In the genomic region with DNA sequence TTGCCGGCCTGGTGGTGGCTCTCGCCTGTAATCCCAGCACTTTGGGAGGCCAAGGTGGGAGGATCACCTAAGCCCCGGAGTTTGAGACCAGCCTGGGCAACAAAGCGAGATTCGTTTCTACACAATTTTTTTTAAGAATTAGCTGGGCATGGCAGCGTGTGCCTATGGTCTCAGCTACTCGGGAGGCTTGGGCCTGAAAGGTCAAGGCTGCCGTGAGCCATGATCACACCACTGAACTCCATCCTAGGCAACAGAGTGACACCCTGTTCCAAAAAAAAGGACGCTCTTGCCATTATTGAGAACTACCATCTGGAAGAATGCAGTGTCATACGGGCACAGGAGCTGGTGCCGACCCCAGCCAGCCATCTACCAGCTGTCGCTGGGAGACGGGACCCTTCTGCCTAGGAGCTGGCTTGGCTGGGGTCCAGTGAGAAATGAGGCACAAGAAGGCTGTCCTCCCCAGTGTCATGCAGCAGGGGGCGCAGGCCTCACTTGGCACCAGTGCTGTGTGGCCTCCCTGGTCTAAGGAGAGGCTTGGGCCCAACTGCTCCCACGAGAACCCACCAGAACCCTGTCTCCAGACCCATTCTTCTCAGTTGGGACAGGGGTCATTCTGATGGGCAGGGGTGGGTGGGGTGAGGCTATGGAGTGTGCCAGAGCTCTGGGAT, we compare ENCODE assay signal across 9 cellular contexts. TPM values are rescaled to one million over a fixed set of nuclear protein-coding genes. Genes with fewer than 3 reads are reported as not detected.
DNase-seq lines count a peak whose midpoint lies in the region; ATAC-seq, FAIRE-seq and TF ChIP-seq lines count a peak whose summit lies in the region.
"Had no signal": no experiment of that assay in that cellular context is flagged by ENCODE, and none has a peak within 500 bp of the region (broad histone marks: within the 10 kb centered on the region; RNA-seq: fewer than 3 reads in every experiment).

No MANE protein-coding gene starts in this region.

- FAIRE-seq in D721Med (lab: Jason Lieb, UNC), result no peak
- FAIRE-seq in astrocyte (lab: Jason Lieb, UNC), result no peak
- FAIRE-seq: colon had no signal

- H3K9me3 Mint-ChIP-seq in astrocyte (ENCODE audit: unreplicated experiment) (no peaks in the 10 kb centered on the region), immature natural killer cell (no peaks in the 10 kb centered on the region)

- TF ChIP-seq CTCF in D721Med (IDR thresholded peaks at IDR 0.05; ENCODE audit: insufficient read depth, missing control alignments), result peak; percentile 58
- peak; percentile 41 for TF ChIP-seq CTCF in astrocyte (IDR thresholded peaks at IDR 0.05; ENCODE audit: insufficient read depth, low read depth, low read length)

- no peak overlapping the region for H2AFZ ChIP-seq in astrocyte (ENCODE audit: low read depth, low read length)

- H3K27ac Mint-ChIP-seq in astrocyte (ENCODE audit: unreplicated experiment), result no peak overlapping the region
- H3K27ac Mint-ChIP-seq in immature natural killer cell, result peak overlapping the region in 4 of 6 donors; percentile 4 to 75 (median 26)

- no peaks in the 10 kb centered on the region for H3K27me3 ChIP-seq in astrocyte (ENCODE audit: insufficient read depth, low read length)

- H4K20me1 ChIP-seq in astrocyte (ENCODE audit: insufficient read depth, low read length), result peaks cover 2% of the 10 kb centered on the region

- H3K9me3 ChIP-seq in astrocyte (ENCODE audit: insufficient read depth, low read depth, low read length), result no peaks in the 10 kb centered on the region

- H3K36me3 Mint-ChIP-seq in astrocyte (ENCODE audit: low read depth, unreplicated experiment) (peaks cover 17% of the 10 kb centered on the region), immature natural killer cell (peaks cover 0 to 11% (median 10%) of the 10 kb centered on the region in 3 donors)

- H3K79me2 ChIP-seq in astrocyte (ENCODE audit: insufficient read depth, low read length), result no peaks in the 10 kb centered on the region

- H3K4me1 Mint-ChIP-seq in astrocyte (ENCODE audit: low read depth, unreplicated experiment) (no peaks in the 10 kb centered on the region), immature natural killer cell (peaks cover 7 to 19% of the 10 kb centered on the region in 2 donors)

- H3K4me3 ChIP-seq in astrocyte (ENCODE audit: insufficient read depth, low read depth, low read length), result no peak overlapping the region

- H3K4me1 ChIP-seq in astrocyte (ENCODE audit: insufficient read depth, low read length), result no peaks in the 10 kb centered on the region

- no peak overlapping the region for H3K4me3 Mint-ChIP-seq in astrocyte (ENCODE audit: unreplicated experiment)
- H3K4me3 Mint-ChIP-seq in immature natural killer cell, result no peak overlapping the region

- ATAC-seq in HG03097 (IDR thresholded peaks at IDR 0.05; ENCODE audit: low FRiP score, unreplicated experiment), result no peak
- ATAC-seq in HG03159 (IDR thresholded peaks at IDR 0.05; ENCODE audit: unreplicated experiment), result no peak

- no peak overlapping the region for H3K27ac ChIP-seq in astrocyte (ENCODE audit: low read depth, low read length)

- DNase-seq in D721Med (ENCODE audit: insufficient read length, low spot score) (peak; percentile 74), HuH-7 (ENCODE audit: low spot score) (peak; percentile 87), T-helper 9 cell (peak; percentile 63), astrocyte (ENCODE audit: low read depth) (peak; percentile 28), immature natural killer cell (peak; percentile 41 to 58 (median 42))
- peak; percentile 24 to 53 (median 39) for DNase-seq in stimulated activated CD4-positive, alpha-beta T cell treated with anti-CD3 and anti-CD28 coated beads, Interleukin-1b, Interleukin-23, amount 100 ng/mL, for 24 hours (ENCODE audit: low read depth in 4 of 4, low spot score in 1 of 4)

- H3K27me3 Mint-ChIP-seq in astrocyte (ENCODE audit: low read depth, unreplicated experiment) (no peaks in the 10 kb centered on the region), immature natural killer cell (ENCODE audit: low read depth in 3 of 3) (peaks cover 0 to 9% (median 2%) of the 10 kb centered on the region in 3 donors)

- no peak overlapping the region for H3K9ac ChIP-seq in astrocyte (ENCODE audit: low read length)

- H3K36me3 ChIP-seq in astrocyte (ENCODE audit: insufficient read depth, low read length), result peaks cover 9% of the 10 kb centered on the region

- H3K4me2 ChIP-seq in astrocyte (ENCODE audit: low read length), result no peak overlapping the region

RNA-seq across cellular contexts. Expression of a gene that starts 12.2 kb away (rescaled TPM):
- total RNA-seq in astrocyte, result 12.8 and 14.0 TPM in 2 replicates
- polyA plus RNA-seq in immature natural killer cell, result 10 to 100 TPM in 1 of 3 donors, 1 to 10 TPM in 2; 6.0 to 15.4 (median 7.1) TPM

RNA-seq across cellular contexts. Expression of a gene that starts 33.9 kb away (rescaled TPM):
- 115 and 128 TPM in 2 replicates for total RNA-seq in astrocyte
- 10 to 100 TPM; 20.8 to 33.1 (median 21.2) TPM for polyA plus RNA-seq in immature natural killer cell

RNA-seq across cellular contexts. Expression of a gene that starts 43.2 kb away (rescaled TPM):
- not detected in 2 replicates for total RNA-seq in astrocyte
- polyA plus RNA-seq in immature natural killer cell, result 1 to 10 TPM in 1 of 3 donors, not detected in 2; 1.4 TPM

RNA-seq across cellular contexts. Expression of a gene that starts 47.0 kb away (rescaled TPM):
- total RNA-seq in astrocyte, result not detected in 2 replicates
- not detected for polyA plus RNA-seq in immature natural killer cell

RNA-seq across cellular contexts. Expression of a gene that starts 49.8 kb away (rescaled TPM):
- total RNA-seq in astrocyte, result 45.5 and 45.9 TPM in 2 replicates
- polyA plus RNA-seq in immature natural killer cell, result 1 to 10 TPM; 2.7 to 9.0 (median 2.9) TPM

Comparison
In these comparisons a context has a peak if more than half of its experiments do, and no peak if none do; other contexts are left out.
1. DNase-seq: peak in every context shown above with its lines; median percentile 87 in HuH-7; 74 in D721Med; 63 in T-helper 9 cell; 42 in immature natural killer cell; 39 in stimulated activated CD4-positive, alpha-beta T cell treated with anti-CD3 and anti-CD28 coated beads, Interleukin-1b, Interleukin-23, amount 100 ng/mL, for 24 hours; 28 in astrocyte.